25 cellular contexts compared by ENCODE assay signal in the genomic region with DNA sequence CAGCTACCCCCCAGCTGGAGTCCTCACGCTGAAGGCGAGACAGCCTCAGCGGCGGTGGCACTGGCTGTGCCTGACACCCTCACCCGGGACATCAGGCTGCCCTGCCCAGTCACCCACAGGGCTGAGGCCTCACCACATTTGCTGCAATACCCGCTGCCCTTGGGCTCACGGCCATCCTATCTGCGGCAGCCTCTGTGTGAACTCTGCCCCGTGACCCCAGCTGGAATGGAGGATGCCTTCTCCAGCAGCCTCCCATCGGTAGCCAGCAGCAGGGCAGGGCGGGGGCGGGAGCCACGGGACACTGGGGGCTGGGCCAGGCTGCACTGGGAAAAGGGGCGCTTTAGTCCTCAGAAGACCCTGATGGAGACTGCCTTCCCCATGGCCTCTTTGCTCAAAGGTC.
"Had no signal": no experiment of that assay in that cellular context is flagged by ENCODE, and none has a peak within 500 bp of the region (broad histone marks: within the 10 kb centered on the region; RNA-seq: fewer than 3 reads in every experiment).

No MANE protein-coding gene starts in this region.

- H3K4me3 Mint-ChIP-seq: activated CD4-positive, alpha-beta memory T cell treated with anti-CD3 and anti-CD28 coated beads, Interleukin-2, amount 10 ng/mL, durations not matched to agents 7 days and 5 days; activated CD4-positive, alpha-beta T cell treated with anti-CD3 and anti-CD28 coated beads, Interleukin-2, amount 10 ng/mL, durations not matched to agents 7 days and 5 days; activated naive CD4-positive, alpha-beta T cell treated with anti-CD3 and anti-CD28 coated beads, Interleukin-2, amount 10 ng/mL, durations not matched to agents 7 days and 5 days; activated naive CD8-positive, alpha-beta T cell treated with anti-CD3 and anti-CD28 coated beads, Interleukin-2, amount 10 ng/mL, durations not matched to agents 7 days and 5 days; activated T-cell treated with anti-CD3 and anti-CD28 coated beads, Interleukin-2, amount 50 U/mL, for 24 hours; naive thymus-derived CD8-positive, alpha-beta T cell; neural progenitor cell; T-helper 17 cell had no signal

- H3K27ac ChIP-seq: brain microvascular endothelial cell, gastroesophageal sphincter, lower lobe of right lung, neural progenitor cell, tibial nerve had no signal

- H3K4me1 Mint-ChIP-seq: activated CD4-positive, alpha-beta T cell treated with anti-CD3 and anti-CD28 coated beads, Interleukin-2, amount 10 ng/mL, durations not matched to agents 7 days and 5 days; activated naive CD4-positive, alpha-beta T cell treated with anti-CD3 and anti-CD28 coated beads, Interleukin-2, amount 10 ng/mL, durations not matched to agents 7 days and 5 days had no signal

- H3K36me3 ChIP-seq: brain microvascular endothelial cell, gastroesophageal sphincter, lower lobe of right lung, neural progenitor cell, tibial nerve had no signal

- H3K4me3 ChIP-seq: gastroesophageal sphincter, lower lobe of right lung, neural progenitor cell, tibial nerve had no signal

- ATAC-seq: gastroesophageal sphincter; left colon; naive thymus-derived CD8-positive, alpha-beta T cell; T-helper 17 cell had no signal

- H3K4me1 ChIP-seq: neural progenitor cell had no signal

- H3K9ac ChIP-seq: neural progenitor cell had no signal

- DNase-seq: activated CD4-positive, alpha-beta memory T cell treated with anti-CD3 and anti-CD28 coated beads, Interleukin-2, amount 10 ng/mL, durations not matched to agents 7 days and 5 days; activated CD4-positive, alpha-beta T cell treated with anti-CD3 and anti-CD28 coated beads for 1 hour; activated CD4-positive, alpha-beta T cell treated with anti-CD3 and anti-CD28 coated beads, Interleukin-2, amount 10 ng/mL, durations not matched to agents 7 days and 5 days; activated CD8-positive, alpha-beta memory T cell treated with anti-CD3 and anti-CD28 coated beads, Interleukin-2, amount 50 U/mL, for 48 hours; activated gamma-delta T cell; activated naive CD4-positive, alpha-beta T cell treated with anti-CD3 and anti-CD28 coated beads, Interleukin-2, amount 10 ng/mL, durations not matched to agents 7 days and 5 days; activated naive CD8-positive, alpha-beta T cell treated with anti-CD3 and anti-CD28 coated beads, Interleukin-2, amount 10 ng/mL, durations not matched to agents 7 days and 5 days; activated T-cell treated with anti-CD3 and anti-CD28 coated beads, Interleukin-2, amount 50 U/mL, for 24 hours; amniotic stem cell; brain microvascular endothelial cell; hippocampal formation; left colon; lower lobe of right lung; mesenchymal stem cell; naive thymus-derived CD8-positive, alpha-beta T cell; stimulated activated CD4-positive, alpha-beta T cell treated with anti-CD3 and anti-CD28 coated beads, Interleukin-15, amount 100 ng/mL, for 24 hours; stimulated activated naive CD4-positive, alpha-beta T cell treated with Interleukin-2 at 50 U/mL for 16 hours; T-helper 17 cell; T1000 had no signal

- H3K36me3 Mint-ChIP-seq: activated naive CD4-positive, alpha-beta T cell treated with anti-CD3 and anti-CD28 coated beads, Interleukin-2, amount 10 ng/mL, durations not matched to agents 7 days and 5 days; naive thymus-derived CD8-positive, alpha-beta T cell; neural progenitor cell had no signal

- H3K27me3 ChIP-seq: neural progenitor cell had no signal

- H3K9me3 Mint-ChIP-seq: activated CD4-positive, alpha-beta memory T cell treated with anti-CD3 and anti-CD28 coated beads, Interleukin-2, amount 10 ng/mL, durations not matched to agents 7 days and 5 days; activated CD4-positive, alpha-beta T cell treated with anti-CD3 and anti-CD28 coated beads, Interleukin-2, amount 10 ng/mL, durations not matched to agents 7 days and 5 days; activated naive CD4-positive, alpha-beta T cell treated with anti-CD3 and anti-CD28 coated beads, Interleukin-2, amount 10 ng/mL, durations not matched to agents 7 days and 5 days; activated naive CD8-positive, alpha-beta T cell treated with anti-CD3 and anti-CD28 coated beads, Interleukin-2, amount 10 ng/mL, durations not matched to agents 7 days and 5 days; activated T-cell treated with anti-CD3 and anti-CD28 coated beads, Interleukin-2, amount 50 U/mL, for 24 hours; neural progenitor cell had no signal

- FAIRE-seq: astrocyte, endothelial cell of umbilical vein, keratinocyte had no signal

- H2AFZ ChIP-seq: neural progenitor cell had no signal

- H3K27ac Mint-ChIP-seq: activated CD4-positive, alpha-beta memory T cell treated with anti-CD3 and anti-CD28 coated beads, Interleukin-2, amount 10 ng/mL, durations not matched to agents 7 days and 5 days; activated CD4-positive, alpha-beta T cell treated with anti-CD3 and anti-CD28 coated beads, Interleukin-2, amount 10 ng/mL, durations not matched to agents 7 days and 5 days; activated naive CD4-positive, alpha-beta T cell treated with anti-CD3 and anti-CD28 coated beads, Interleukin-2, amount 10 ng/mL, durations not matched to agents 7 days and 5 days; activated naive CD8-positive, alpha-beta T cell treated with anti-CD3 and anti-CD28 coated beads, Interleukin-2, amount 10 ng/mL, durations not matched to agents 7 days and 5 days; activated T-cell treated with anti-CD3 and anti-CD28 coated beads, Interleukin-2, amount 50 U/mL, for 24 hours; naive thymus-derived CD8-positive, alpha-beta T cell; T-helper 17 cell had no signal

- H3K4me2 ChIP-seq: neural progenitor cell had no signal

- H3K9me3 ChIP-seq: gastroesophageal sphincter, lower lobe of right lung, tibial nerve had no signal
